Comparison of ENCODE assay signal across 2 cellular contexts in the genomic region with DNA sequence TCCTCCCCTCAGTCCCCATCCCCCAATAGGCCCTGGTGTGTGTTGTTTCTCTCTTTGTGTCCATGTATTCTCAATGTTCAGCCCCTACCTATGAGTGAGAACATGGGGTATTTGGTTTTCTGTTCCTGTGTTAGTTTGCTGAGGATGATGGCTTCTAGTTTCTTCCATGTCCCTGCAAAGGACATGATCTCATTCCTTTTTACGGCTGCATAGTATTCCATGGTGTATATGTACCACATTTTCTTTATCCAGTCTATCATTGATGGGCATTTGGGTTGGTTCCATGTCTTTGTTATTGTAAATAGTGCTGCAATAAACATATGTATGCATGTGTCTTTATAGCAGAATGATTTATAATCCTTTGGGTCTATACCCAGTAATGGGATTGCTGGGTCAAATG. TPM values are rescaled to one million over a fixed set of nuclear protein-coding genes. Genes with fewer than 3 reads are reported as not detected.
"Had no signal": no experiment of that assay in that cellular context is flagged by ENCODE, and none has a peak within 500 bp of the region (broad histone marks: within the 10 kb centered on the region; RNA-seq: fewer than 3 reads in every experiment).

No MANE protein-coding gene starts in this region.

RNA-seq across cellular contexts. Expression of a gene that starts 21.0 kb away (rescaled TPM):
- total RNA-seq: naive thymus-derived CD8-positive, alpha-beta T cell; natural killer cell treated with Interleukin-12 subunit alpha and Interleukin-12 subunit beta and Interleukin-15 and Interleukin-18, amount 100 ng/mL, for 72 hours had no signal
- polyA plus RNA-seq: naive thymus-derived CD8-positive, alpha-beta T cell had no signal
